1 cellular context compared by ENCODE assay signal in genomic region chr9:112308576-112308975, GRCh38.
TF ChIP-seq lines count a peak whose summit lies in the region.

No MANE protein-coding gene starts in this region.

TF ChIP-seq in HepG2, 621 proteins besides CTCF, POLR2A, EP300 and RAD21 (continued from another document):
- TF ChIP-seq, protein P1, sequence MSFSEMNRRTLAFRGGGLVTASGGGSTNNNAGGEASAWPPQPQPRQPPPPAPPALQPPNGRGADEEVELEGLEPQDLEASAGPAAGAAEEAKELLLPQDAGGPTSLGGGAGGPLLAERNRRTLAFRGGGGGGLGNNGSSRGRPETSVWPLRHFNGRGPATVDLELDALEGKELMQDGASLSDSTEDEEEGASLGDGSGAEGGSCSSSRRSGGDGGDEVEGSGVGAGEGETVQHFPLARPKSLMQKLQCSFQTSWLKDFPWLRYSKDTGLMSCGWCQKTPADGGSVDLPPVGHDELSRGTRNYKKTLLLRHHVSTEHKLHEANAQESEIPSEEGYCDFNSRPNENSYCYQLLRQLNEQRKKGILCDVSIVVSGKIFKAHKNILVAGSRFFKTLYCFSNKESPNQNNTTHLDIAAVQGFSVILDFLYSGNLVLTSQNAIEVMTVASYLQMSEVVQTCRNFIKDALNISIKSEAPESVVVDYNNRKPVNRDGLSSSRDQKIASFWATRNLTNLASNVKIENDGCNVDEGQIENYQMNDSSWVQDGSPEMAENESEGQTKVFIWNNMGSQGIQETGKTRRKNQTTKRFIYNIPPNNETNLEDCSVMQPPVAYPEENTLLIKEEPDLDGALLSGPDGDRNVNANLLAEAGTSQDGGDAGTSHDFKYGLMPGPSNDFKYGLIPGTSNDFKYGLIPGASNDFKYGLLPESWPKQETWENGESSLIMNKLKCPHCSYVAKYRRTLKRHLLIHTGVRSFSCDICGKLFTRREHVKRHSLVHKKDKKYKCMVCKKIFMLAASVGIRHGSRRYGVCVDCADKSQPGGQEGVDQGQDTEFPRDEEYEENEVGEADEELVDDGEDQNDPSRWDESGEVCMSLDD (CRISPR knock-in tag; IDR thresholded peaks at IDR 0.05; ENCODE audit: borderline replicate concordance): no peak
- no peak for TF ChIP-seq ZNF547 (CRISPR knock-in tag; IDR thresholded peaks at IDR 0.05)
- no peak for TF ChIP-seq PCBP2 (optimal IDR thresholded peaks at IDR 0.05; ENCODE audit: low read depth, low read length, poor library complexity, severe bottlenecking)
- no peak for TF ChIP-seq CEBPG (CRISPR knock-in tag; IDR thresholded peaks at IDR 0.05)
- peak; percentile 67; the same call in 1 of the 2 replicates for TF ChIP-seq ZNF292 (CRISPR knock-in tag; IDR thresholded peaks at IDR 0.05; ENCODE audit: borderline replicate concordance, low read depth)
- no peak for TF ChIP-seq ZFP1 (CRISPR knock-in tag; IDR thresholded peaks at IDR 0.05)
- no peak for TF ChIP-seq MIXL1 (CRISPR knock-in tag; IDR thresholded peaks at IDR 0.05)
- TF ChIP-seq ZNF44 (CRISPR knock-in tag; IDR thresholded peaks at IDR 0.05): no peak
- TF ChIP-seq MAFF (IDR thresholded peaks at IDR 0.05; ENCODE audit: low read depth, low read length): 0 out of 2 replicates have a peak, but pooled peaks have one; percentile 6
- TF ChIP-seq HMGA1 (CRISPR knock-in tag; conservative IDR thresholded peaks at IDR 0.05): no peak
- TF ChIP-seq, protein P2, sequence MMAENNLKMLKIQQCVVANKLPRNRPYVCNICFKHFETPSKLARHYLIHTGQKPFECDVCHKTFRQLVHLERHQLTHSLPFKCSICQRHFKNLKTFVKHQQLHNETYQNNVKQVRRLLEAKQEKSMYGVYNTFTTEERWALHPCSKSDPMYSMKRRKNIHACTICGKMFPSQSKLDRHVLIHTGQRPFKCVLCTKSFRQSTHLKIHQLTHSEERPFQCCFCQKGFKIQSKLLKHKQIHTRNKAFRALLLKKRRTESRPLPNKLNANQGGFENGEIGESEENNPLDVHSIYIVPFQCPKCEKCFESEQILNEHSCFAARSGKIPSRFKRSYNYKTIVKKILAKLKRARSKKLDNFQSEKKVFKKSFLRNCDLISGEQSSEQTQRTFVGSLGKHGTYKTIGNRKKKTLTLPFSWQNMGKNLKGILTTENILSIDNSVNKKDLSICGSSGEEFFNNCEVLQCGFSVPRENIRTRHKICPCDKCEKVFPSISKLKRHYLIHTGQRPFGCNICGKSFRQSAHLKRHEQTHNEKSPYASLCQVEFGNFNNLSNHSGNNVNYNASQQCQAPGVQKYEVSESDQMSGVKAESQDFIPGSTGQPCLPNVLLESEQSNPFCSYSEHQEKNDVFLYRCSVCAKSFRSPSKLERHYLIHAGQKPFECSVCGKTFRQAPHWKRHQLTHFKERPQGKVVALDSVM (CRISPR knock-in tag; IDR thresholded peaks at IDR 0.05): no peak
- TF ChIP-seq ZNF263 (CRISPR knock-in tag; IDR thresholded peaks at IDR 0.05): no peak
- TF ChIP-seq SAP130 (CRISPR knock-in tag; IDR thresholded peaks at IDR 0.05; ENCODE audit: low read depth): peak; percentile 19; the same call in 1 of the 2 replicates
- no peak for TF ChIP-seq ZNF205 (CRISPR knock-in tag; IDR thresholded peaks at IDR 0.05)
- TF ChIP-seq SOX5 (CRISPR knock-in tag; IDR thresholded peaks at IDR 0.05; ENCODE audit: borderline replicate concordance): peak; percentile 33; the same call in 1 of the 2 replicates
- TF ChIP-seq ZBTB8A (CRISPR knock-in tag; IDR thresholded peaks at IDR 0.05; ENCODE audit: borderline replicate concordance, low read depth): no peak
- no peak for TF ChIP-seq STAG1 (CRISPR knock-in tag; IDR thresholded peaks at IDR 0.05)
- no peak for TF ChIP-seq ETV5 (CRISPR knock-in tag; IDR thresholded peaks at IDR 0.05; ENCODE audit: borderline replicate concordance)
- TF ChIP-seq MAFG (CRISPR knock-in tag; IDR thresholded peaks at IDR 0.05): no peak
- TF ChIP-seq ZBTB34 (CRISPR knock-in tag; IDR thresholded peaks at IDR 0.05): no peak
- TF ChIP-seq, protein P3, sequence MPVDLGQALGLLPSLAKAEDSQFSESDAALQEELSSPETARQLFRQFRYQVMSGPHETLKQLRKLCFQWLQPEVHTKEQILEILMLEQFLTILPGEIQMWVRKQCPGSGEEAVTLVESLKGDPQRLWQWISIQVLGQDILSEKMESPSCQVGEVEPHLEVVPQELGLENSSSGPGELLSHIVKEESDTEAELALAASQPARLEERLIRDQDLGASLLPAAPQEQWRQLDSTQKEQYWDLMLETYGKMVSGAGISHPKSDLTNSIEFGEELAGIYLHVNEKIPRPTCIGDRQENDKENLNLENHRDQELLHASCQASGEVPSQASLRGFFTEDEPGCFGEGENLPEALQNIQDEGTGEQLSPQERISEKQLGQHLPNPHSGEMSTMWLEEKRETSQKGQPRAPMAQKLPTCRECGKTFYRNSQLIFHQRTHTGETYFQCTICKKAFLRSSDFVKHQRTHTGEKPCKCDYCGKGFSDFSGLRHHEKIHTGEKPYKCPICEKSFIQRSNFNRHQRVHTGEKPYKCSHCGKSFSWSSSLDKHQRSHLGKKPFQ (CRISPR knock-in tag; IDR thresholded peaks at IDR 0.05; ENCODE audit: insufficient replicate concordance): no peak
- TF ChIP-seq ISL2 (CRISPR knock-in tag; IDR thresholded peaks at IDR 0.05): no peak
- TF ChIP-seq MIER2 (CRISPR knock-in tag; IDR thresholded peaks at IDR 0.05): no peak
- TF ChIP-seq ZNF747 (CRISPR knock-in tag; IDR thresholded peaks at IDR 0.05; ENCODE audit: borderline replicate concordance): no peak
- TF ChIP-seq MTA3 (CRISPR knock-in tag; IDR thresholded peaks at IDR 0.05): no peak
- no peak for TF ChIP-seq ZNF326 (CRISPR knock-in tag; IDR thresholded peaks at IDR 0.05; ENCODE audit: borderline replicate concordance)
- no peak for TF ChIP-seq ZBTB20 (CRISPR knock-in tag; IDR thresholded peaks at IDR 0.05; ENCODE audit: borderline replicate concordance, low read depth)
- no peak for TF ChIP-seq ZBTB1 (CRISPR knock-in tag; IDR thresholded peaks at IDR 0.05; ENCODE audit: borderline replicate concordance)
